In genomic region chr22:43270314-43270908, GRCh38 we compare ENCODE assay signal across 1 cellular context.
TF ChIP-seq lines count a peak whose summit lies in the region.

No MANE protein-coding gene starts in this region.

TF ChIP-seq in GM23338, 12 proteins besides CTCF, POLR2A, EP300 and RAD21 (continued from another document):
- TF ChIP-seq ETS1 (IDR thresholded peaks at IDR 0.05) (no peak), NANOG (IDR thresholded peaks at IDR 0.05; ENCODE audit: borderline replicate concordance) (no peak), STAT1 (IDR thresholded peaks at IDR 0.05; ENCODE audit: unreplicated experiment) (no peak), REST (IDR thresholded peaks at IDR 0.05; ENCODE audit: unreplicated experiment) (no peak)
